In genomic region chr7:139767561-139767982, GRCh38 we compare ENCODE assay signal across 9 cellular contexts. TPM values are rescaled to one million over a fixed set of nuclear protein-coding genes. Genes with fewer than 3 reads are reported as not detected.
DNase-seq lines count a peak whose midpoint lies in the region; ATAC-seq, FAIRE-seq and TF ChIP-seq lines count a peak whose summit lies in the region.
"Had no signal": no experiment of that assay in that cellular context is flagged by ENCODE, and none has a peak within 500 bp of the region (broad histone marks: within the 10 kb centered on the region; RNA-seq: fewer than 3 reads in every experiment).

No MANE protein-coding gene starts in this region.

- DNase-seq in AML-193 (lab: John Stamatoyannopoulos, UW), result peak; percentile 89 to 91
- peak; percentile 61 for DNase-seq in GM19239 (ENCODE audit: insufficient read length, low spot score)
- no peak for DNase-seq in central memory CD8-positive, alpha-beta T cell (ENCODE audit: low spot score in 2 of 2)
- no peak for DNase-seq in SK-N-SH
- DNase-seq in germinal center (ENCODE audit: low spot score), result no peak
- DNase-seq in endodermal cell, result no peak
- no peak for DNase-seq in activated CD4-positive, alpha-beta T cell treated with anti-CD3 and anti-CD28 coated beads, Interleukin-2, amount 50 U/mL, for 1 hour

- FAIRE-seq in GM19239 (lab: Jason Lieb, UNC), result peak; percentile 96

- no peaks in the 10 kb centered on the region for H3K27me3 Mint-ChIP-seq in central memory CD8-positive, alpha-beta T cell
- H3K27me3 Mint-ChIP-seq in endodermal cell (ENCODE audit: insufficient read depth), result no peaks in the 10 kb centered on the region

- peak overlapping the region; percentile 1 for H3K4me3 Mint-ChIP-seq in central memory CD8-positive, alpha-beta T cell
- no peak overlapping the region for H3K4me3 Mint-ChIP-seq in endodermal cell

- H3K9me2 ChIP-seq in SK-N-SH, result no peaks in the 10 kb centered on the region

- H3K36me3 ChIP-seq in SK-N-SH (replicated peaks in 1 of 2; ENCODE audit: control insufficient read depth in 1 of 2, insufficient read depth in 2 of 2, low read length in 1 of 2) (peaks cover 16 to 23% of the 10 kb centered on the region in 2 experiments), endodermal cell (ENCODE audit: control insufficient read depth, insufficient read depth, low read length) (peaks cover 59% of the 10 kb centered on the region)

- TF ChIP-seq CTCF in SK-N-SH (IDR thresholded peaks at IDR 0.05), result no peak
- TF ChIP-seq CTCF in endodermal cell (conservative IDR thresholded peaks at IDR 0.05), result no peak

- ATAC-seq in HG03159 (IDR thresholded peaks at IDR 0.05; ENCODE audit: unreplicated experiment), result peak; percentile 91
- ATAC-seq in central memory CD8-positive, alpha-beta T cell (replicated peaks; ENCODE audit: extremely low read depth, poor library complexity, severe bottlenecking), result peak; percentile 80

- H3K79me2 ChIP-seq in SK-N-SH (ENCODE audit: insufficient read depth), result peaks cover 93% of the 10 kb centered on the region

- peaks cover 22 to 27% of the 10 kb centered on the region in 2 experiments for H3K4me1 ChIP-seq in SK-N-SH (ENCODE audit: control insufficient read depth in 1 of 2, insufficient read depth in 2 of 2, low read depth in 1 of 2, low read length in 1 of 2)
- no peaks in the 10 kb centered on the region for H3K4me1 ChIP-seq in endodermal cell (ENCODE audit: control insufficient read depth, insufficient read depth, low read length)

- TF ChIP-seq EP300 in SK-N-SH (IDR thresholded peaks at IDR 0.05; ENCODE audit: borderline replicate concordance in 1 of 2, low read depth in 1 of 2, low read length in 1 of 2), result no peak

- H3K9me3 ChIP-seq in SK-N-SH (no peaks in the 10 kb centered on the region), endodermal cell (ENCODE audit: control insufficient read depth, low read length) (no peaks in the 10 kb centered on the region)

- peak overlapping the region; percentile 89 for H3K27ac Mint-ChIP-seq in central memory CD8-positive, alpha-beta T cell (ENCODE audit: low read depth)
- no peak overlapping the region for H3K27ac Mint-ChIP-seq in endodermal cell

- peaks cover 2% of the 10 kb centered on the region for H3K36me3 Mint-ChIP-seq in central memory CD8-positive, alpha-beta T cell (ENCODE audit: insufficient read depth)
- peaks cover 33% of the 10 kb centered on the region for H3K36me3 Mint-ChIP-seq in endodermal cell (ENCODE audit: low read depth)

- H3K27me3 ChIP-seq in SK-N-SH (ENCODE audit: insufficient read depth) (no peaks in the 10 kb centered on the region), endodermal cell (ENCODE audit: control insufficient read depth, insufficient read depth, low read length, poor library complexity, severe bottlenecking) (no peaks in the 10 kb centered on the region)

- H2AFZ ChIP-seq in SK-N-SH (ENCODE audit: low read depth), result no peak overlapping the region

- H3K4me3 ChIP-seq in SK-N-SH (ENCODE audit: low read depth in 2 of 2, low read length in 1 of 2) (no peak overlapping the region), endodermal cell (ENCODE audit: low read length) (no peak overlapping the region)
- H3K4me3 ChIP-seq: lung had no signal

- CTCF ChIA-PET in SK-N-SH (lab: Yijun Ruan, JAX), result interaction anchor here (1.1 to 4.9 kb wide), 2 partner anchors 121 to 166 kb away, joined by 3 to 25 read pairs; no protein-coding TSS in a partner anchor

- POLR2A ChIA-PET in SK-N-SH (lab: Yijun Ruan, JAX), result interaction anchor here (0.6 kb wide), 1 partner anchor 63 kb away, joined by 3 read pairs; no protein-coding TSS in a partner anchor

- peaks cover 35% of the 10 kb centered on the region for H3K4me1 Mint-ChIP-seq in central memory CD8-positive, alpha-beta T cell
- H3K4me1 Mint-ChIP-seq in endodermal cell, result peaks cover 29% of the 10 kb centered on the region

- no peak for TF ChIP-seq RAD21 in SK-N-SH (IDR thresholded peaks at IDR 0.05; ENCODE audit: low read length)

- H3K9ac ChIP-seq in SK-N-SH, result no peak overlapping the region
- H3K9ac ChIP-seq in endodermal cell (ENCODE audit: extremely low read depth, low read length, poor library complexity, severe bottlenecking), result no peak overlapping the region

- peaks cover 23% of the 10 kb centered on the region for H3F3A ChIP-seq in SK-N-SH (replicated peaks; ENCODE audit: insufficient read depth)

- peaks cover 66% of the 10 kb centered on the region for H4K20me1 ChIP-seq in SK-N-SH (ENCODE audit: insufficient read depth)

- H3K27ac ChIP-seq in SK-N-SH (ENCODE audit: low read depth in 2 of 2, low read length in 1 of 2) (no peak overlapping the region), endodermal cell (ENCODE audit: low read depth, low read length) (no peak overlapping the region)

- no peak overlapping the region for H3K4me2 ChIP-seq in SK-N-SH

- no peaks in the 10 kb centered on the region for H3K9me3 Mint-ChIP-seq in central memory CD8-positive, alpha-beta T cell
- no peaks in the 10 kb centered on the region for H3K9me3 Mint-ChIP-seq in endodermal cell

TF ChIP-seq in SK-N-SH, 30 proteins besides CTCF, POLR2A, EP300 and RAD21:
- TF ChIP-seq SIN3A (IDR thresholded peaks at IDR 0.05; ENCODE audit: borderline replicate concordance, low read depth, low read length) (no peak), GATA2 (CRISPR knock-in tag; IDR thresholded peaks at IDR 0.05) (no peak), YY1 (IDR thresholded peaks at IDR 0.05; ENCODE audit: low read depth) (no peak), FOSL2 (IDR thresholded peaks at IDR 0.05; ENCODE audit: borderline replicate concordance, low read depth) (no peak), TAF1 (IDR thresholded peaks at IDR 0.05; ENCODE audit: borderline replicate concordance, low read depth, low read length) (no peak), ELF1 (IDR thresholded peaks at IDR 0.05) (no peak), MAX (IDR thresholded peaks at IDR 0.05; ENCODE audit: low read depth) (no peak), TEAD4 (IDR thresholded peaks at IDR 0.05; ENCODE audit: borderline replicate concordance, insufficient read depth) (no peak), MEF2A (IDR thresholded peaks at IDR 0.05; ENCODE audit: borderline replicate concordance, low read depth) (no peak), POLR2AphosphoS5 (IDR thresholded peaks at IDR 0.05; ENCODE audit: low read depth, low read length) (no peak), RXRA (IDR thresholded peaks at IDR 0.05; ENCODE audit: borderline replicate concordance, low read depth) (no peak), REST (IDR thresholded peaks at IDR 0.05; ENCODE audit: low read depth, low read length) (no peak), NFIC (IDR thresholded peaks at IDR 0.05; ENCODE audit: borderline replicate concordance) (no peak), TCF12 (IDR thresholded peaks at IDR 0.05) (no peak), USF1 (IDR thresholded peaks at IDR 0.05; ENCODE audit: borderline replicate concordance, low read depth) (no peak), RFX5 (IDR thresholded peaks at IDR 0.05; ENCODE audit: low read length) (no peak), NRF1 (IDR thresholded peaks at IDR 0.05; ENCODE audit: low read depth, low read length) (no peak), MXI1 (IDR thresholded peaks at IDR 0.05; ENCODE audit: low read depth, low read length) (no peak), SMC3 (IDR thresholded peaks at IDR 0.05; ENCODE audit: low read depth, low read length) (no peak)

RNA-seq across cellular contexts. Expression of gene HIPK2, which starts 10.2 kb away (rescaled TPM):
- 9.2 and 14.2 TPM in 2 replicates for polyA plus RNA-seq in SK-N-SH (2012; rRNA removed)
- polyA plus RNA-seq in SK-N-SH (2012; cell fraction: cytosol; rRNA removed), result 10.7 and 13.4 TPM in 2 replicates
- polyA plus RNA-seq in SK-N-SH (2012; cell fraction: nucleus; rRNA removed), result 15.8 and 18.8 TPM in 2 replicates
- total RNA-seq in endodermal cell, result 100 to 1,000 TPM in 1 of 2 donors, 10 to 100 TPM in 1; 95.1 to 125 TPM
- 32.0 TPM for polyA plus RNA-seq in endodermal cell (2013, experiment 1 of 2)
- 35.9 TPM for polyA plus RNA-seq in endodermal cell (2013, experiment 2 of 2)

Comparison
In these comparisons a context has a peak if more than half of its experiments do, and no peak if none do; other contexts are left out.
1. DNase-seq: peak in AML-193 (2 of 2) and GM19239 (single experiment); none in central memory CD8-positive, alpha-beta T cell (0 of 2), SK-N-SH (single experiment), germinal center (single experiment), endodermal cell (single experiment) and activated CD4-positive, alpha-beta T cell treated with anti-CD3 and anti-CD28 coated beads, Interleukin-2, amount 50 U/mL, for 1 hour (single experiment).